Comparison of ENCODE assay signal across 18 cellular contexts in genomic region chr2:54122171-54122935, GRCh38. TPM values are rescaled to one million over a fixed set of nuclear protein-coding genes. Genes with fewer than 3 reads are reported as not detected.
DNase-seq lines count a peak whose midpoint lies in the region; ATAC-seq and TF ChIP-seq lines count a peak whose summit lies in the region.
"Had no signal": no experiment of that assay in that cellular context is flagged by ENCODE, and none has a peak within 500 bp of the region (broad histone marks: within the 10 kb centered on the region; RNA-seq: fewer than 3 reads in every experiment).

No MANE protein-coding gene starts in this region.

- H3K9me2 ChIP-seq in PC-3 (replicated peaks; ENCODE audit: low read length) = no peaks in the 10 kb centered on the region

- H2AFZ ChIP-seq in PC-3 (ENCODE audit: low read length) = no peak overlapping the region
- H2AFZ ChIP-seq in mammary epithelial cell (ENCODE audit: low read depth, low read length) = peak overlapping the region; percentile 72
- H2AFZ ChIP-seq: PC-9 had no signal

- dilution Hi-C loops in mammary epithelial cell (cut with HindIII; ENCODE audit: low sequenced_read_pairs) = no loop called here

- H4K20me1 ChIP-seq in PC-3 (ENCODE audit: low read length) (no peaks in the 10 kb centered on the region), mammary epithelial cell (ENCODE audit: insufficient read depth, low read length) (no peaks in the 10 kb centered on the region)

- H3K36me3 ChIP-seq in PC-3 (ENCODE audit: low read depth, low read length) = no peaks in the 10 kb centered on the region
- H3K36me3 ChIP-seq in mammary epithelial cell (ENCODE audit: insufficient read depth, low read length) = no peaks in the 10 kb centered on the region
- H3K36me3 ChIP-seq in skeletal muscle tissue (ENCODE audit: control insufficient read depth in 3 of 3, insufficient read depth in 3 of 3, low read length in 3 of 3) = peaks cover 6 to 12% (median 9%) of the 10 kb centered on the region in 3 donors
- no peaks in the 10 kb centered on the region for H3K36me3 ChIP-seq in effector memory CD4-positive, alpha-beta T cell (ENCODE audit: control insufficient read depth, insufficient read depth, low read length)
- H3K36me3 ChIP-seq: BE2C had no signal

- CTCF ChIA-PET in PC-3 (lab: Charles Lee) (no interaction called here), mammary epithelial cell (lab: Charles Lee; ENCODE audit: low non-redundant PET) (no interaction called here)

- H3K27ac ChIP-seq in PC-3 (ENCODE audit: low read length) = no peak overlapping the region
- peak overlapping the region; percentile 73 for H3K27ac ChIP-seq in mammary epithelial cell (ENCODE audit: insufficient read depth, low read depth, low read length)
- peak overlapping the region; percentile 88 for H3K27ac ChIP-seq in skeletal muscle tissue (ENCODE audit: low read depth, low read length)
- no peak overlapping the region for H3K27ac ChIP-seq in effector memory CD4-positive, alpha-beta T cell (ENCODE audit: insufficient read depth, low read length, poor library complexity, severe bottlenecking)
- H3K27ac ChIP-seq: PC-9 had no signal

- 39% methylated on average over 3 of the region's 3 CpGs for WGBS in mammary epithelial cell (ENCODE audit: low coverage, missing lambda C conversion rate)

- H3K9ac ChIP-seq in PC-3 (ENCODE audit: low read length) = no peak overlapping the region
- peak overlapping the region; percentile 47 for H3K9ac ChIP-seq in mammary epithelial cell (ENCODE audit: insufficient read depth, low read length)
- H3K9ac ChIP-seq in skeletal muscle tissue (ENCODE audit: low read depth in 1 of 3, low read length in 3 of 3) = peak overlapping the region in 2 of 3 donors; percentile 1 to 42

- no peak; the same call in 1 of the 2 replicates for ATAC-seq in PC-3
- no peak for ATAC-seq in GM21381 (IDR thresholded peaks at IDR 0.05; ENCODE audit: unreplicated experiment)
- no peak for ATAC-seq in GM18519 (IDR thresholded peaks at IDR 0.05; ENCODE audit: low FRiP score, unreplicated experiment)
- ATAC-seq: activated CD4-positive, CD25-positive, alpha-beta regulatory T cell treated with anti-CD3 and anti-CD28 coated beads, Interleukin-2, amount 50 U/mL, for 24 hours; activated naive CD4-positive, alpha-beta T cell treated with anti-CD3 and anti-CD28 coated beads, Interleukin-2, amount 50 U/mL, for 72 hours had no signal

- H3K9me3 ChIP-seq in PC-3 (ENCODE audit: low read length) (no peaks in the 10 kb centered on the region), mammary epithelial cell (replicated peaks; ENCODE audit: insufficient read depth, low read length) (peaks cover 5% of the 10 kb centered on the region), skeletal muscle tissue (ENCODE audit: control insufficient read depth in 3 of 3, low read length in 3 of 3) (peaks cover 0 to 6% (median 4%) of the 10 kb centered on the region in 3 donors)
- H3K9me3 ChIP-seq in effector memory CD4-positive, alpha-beta T cell (ENCODE audit: control insufficient read depth, low read length) = no peaks in the 10 kb centered on the region
- H3K9me3 ChIP-seq: BE2C had no signal

- H3K4me3 ChIP-seq in PC-3 (ENCODE audit: low read length) (no peak overlapping the region), mammary epithelial cell (replicated peaks in 1 of 3; ENCODE audit: insufficient read depth in 1 of 3, low read depth in 2 of 3, low read length in 3 of 3) (peak overlapping the region in 2 of 3 experiments; percentile 39 to 43), skeletal muscle tissue (ENCODE audit: low read length in 3 of 3) (peak overlapping the region; percentile 17 to 49 (median 24))
- no peak overlapping the region for H3K4me3 ChIP-seq in effector memory CD4-positive, alpha-beta T cell (ENCODE audit: insufficient read depth, low read depth, low read length, poor library complexity, severe bottlenecking)
- H3K4me3 ChIP-seq: PC-9 had no signal

- intact Hi-C loops in PC-3 (cut with micrococcal nuclease) = no loop called here
- intact Hi-C loops in mammary epithelial cell (cut with micrococcal nuclease) = no loop called here

- BruUV-seq in PC-3 (replicated peaks; lab: Mats Ljungman, UMichigan) (no TSS peak), mammary epithelial cell (replicated peaks; lab: Mats Ljungman, UMichigan) (TSS peak; percentile 87)

- DNase-seq in PC-3 (no peak), mammary epithelial cell (no peak), left kidney (ENCODE audit: low read depth, low spot score) (peak; percentile 47), NCI-H524 treated with DMSO at 0.1 percent for 48 hours (lab: John Stamatoyannopoulos, UW) (no peak)
- DNase-seq in effector memory CD4-positive, alpha-beta T cell = no peak
- DNase-seq: activated CD8-positive, alpha-beta memory T cell treated with anti-CD3 and anti-CD28 coated beads, Interleukin-2, amount 50 U/mL, for 4 hours; BE2C; DMS153; NCI-H1436; NCI-H446 treated with DMSO at 0.1 percent for 48 hours; stimulated activated CD4-positive, alpha-beta T cell treated with anti-CD3 and anti-CD28 coated beads, Interleukin-12 subunit alpha, Interleukin-12 subunit beta, amount 100 ng/mL, for 4 hours; T-helper 1 cell had no signal

- POLR2A ChIA-PET in PC-3 (lab: Charles Lee; ENCODE audit: unreplicated experiment) = no interaction called here

- TF ChIP-seq CTCF in PC-3 (conservative IDR thresholded peaks at IDR 0.05; ENCODE audit: low read depth, low read length) (no peak), mammary epithelial cell (conservative IDR thresholded peaks at IDR 0.05 in 1 of 2, IDR thresholded peaks at IDR 0.05 in 1 of 2; ENCODE audit: extremely low read depth in 1 of 2, insufficient read depth in 1 of 2, low read depth in 1 of 2, low read length in 2 of 2) (no peak)

- in situ Hi-C loops in mammary epithelial cell (cut with MboI; ENCODE audit: low sequenced_read_pairs in 2 of 2) = loop anchor here in 1 of 2 donors (25.0 kb wide), 1 partner anchor 390 kb away; no protein-coding TSS in a partner anchor

- H3K4me2 ChIP-seq in PC-3 (ENCODE audit: low read length) = peak overlapping the region; percentile 59; the same call in 1 of the 2 replicates
- H3K4me2 ChIP-seq in mammary epithelial cell (ENCODE audit: insufficient read depth, low read depth, low read length) = peak overlapping the region; percentile 88
- H3K4me2 ChIP-seq: PC-9 had no signal

- no peaks in the 10 kb centered on the region for H3F3A ChIP-seq in PC-3 (ENCODE audit: low read length, unreplicated experiment)

- H3K4me1 ChIP-seq in PC-3 (ENCODE audit: insufficient read depth, low read length) (peaks cover 14% of the 10 kb centered on the region), mammary epithelial cell (ENCODE audit: insufficient read depth, low read length) (peaks cover 34% of the 10 kb centered on the region), skeletal muscle tissue (ENCODE audit: control insufficient read depth in 3 of 3, insufficient read depth in 3 of 3, low read length in 3 of 3) (peaks cover 19 to 23% (median 21%) of the 10 kb centered on the region in 3 donors)
- H3K4me1 ChIP-seq in effector memory CD4-positive, alpha-beta T cell (ENCODE audit: control insufficient read depth, insufficient read depth, low read length, poor library complexity, severe bottlenecking) = no peaks in the 10 kb centered on the region
- H3K4me1 ChIP-seq: BE2C had no signal

- H3K27me3 ChIP-seq in PC-3 (ENCODE audit: low read length) = no peaks in the 10 kb centered on the region
- H3K27me3 ChIP-seq in mammary epithelial cell (ENCODE audit: insufficient read depth, low read length) = no peaks in the 10 kb centered on the region
- H3K27me3 ChIP-seq in skeletal muscle tissue (ENCODE audit: control insufficient read depth in 3 of 3, insufficient read depth in 3 of 3, low read length in 3 of 3) = no peaks in the 10 kb centered on the region
- H3K27me3 ChIP-seq in effector memory CD4-positive, alpha-beta T cell (replicated peaks; ENCODE audit: control insufficient read depth, insufficient read depth, low read length, poor library complexity, severe bottlenecking) = no peaks in the 10 kb centered on the region
- H3K27me3 ChIP-seq: BE2C had no signal

- H3K79me2 ChIP-seq in PC-3 (ENCODE audit: low read length) (no peaks in the 10 kb centered on the region), mammary epithelial cell (ENCODE audit: insufficient read depth, low read length) (peaks cover 5% of the 10 kb centered on the region)

RNA-seq across cellular contexts. Expression of gene ACYP2, which starts 6.9 kb away (rescaled TPM):
- total RNA-seq in PC-3 (2014; rRNA removed) = 2.9 and 8.3 TPM in 2 replicates
- total RNA-seq in mammary epithelial cell = 10 to 100 TPM; 14.0 to 19.3 TPM
- polyA plus RNA-seq in mammary epithelial cell = 12.7 TPM
- polyA minus RNA-seq in mammary epithelial cell = 33.3 TPM
- total RNA-seq in skeletal muscle tissue = 13.0 TPM

Comparison
In these comparisons a context has a peak if more than half of its experiments do, and no peak if none do; other contexts are left out.
1. H3K27ac ChIP-seq: peak in mammary epithelial cell (single experiment) and skeletal muscle tissue (single experiment); none in PC-3 (single experiment) and effector memory CD4-positive, alpha-beta T cell (single experiment).
2. H3K4me3 ChIP-seq: peak in mammary epithelial cell (2 of 3) and skeletal muscle tissue (3 of 3); none in PC-3 (single experiment) and effector memory CD4-positive, alpha-beta T cell (single experiment).